In the genomic region with DNA sequence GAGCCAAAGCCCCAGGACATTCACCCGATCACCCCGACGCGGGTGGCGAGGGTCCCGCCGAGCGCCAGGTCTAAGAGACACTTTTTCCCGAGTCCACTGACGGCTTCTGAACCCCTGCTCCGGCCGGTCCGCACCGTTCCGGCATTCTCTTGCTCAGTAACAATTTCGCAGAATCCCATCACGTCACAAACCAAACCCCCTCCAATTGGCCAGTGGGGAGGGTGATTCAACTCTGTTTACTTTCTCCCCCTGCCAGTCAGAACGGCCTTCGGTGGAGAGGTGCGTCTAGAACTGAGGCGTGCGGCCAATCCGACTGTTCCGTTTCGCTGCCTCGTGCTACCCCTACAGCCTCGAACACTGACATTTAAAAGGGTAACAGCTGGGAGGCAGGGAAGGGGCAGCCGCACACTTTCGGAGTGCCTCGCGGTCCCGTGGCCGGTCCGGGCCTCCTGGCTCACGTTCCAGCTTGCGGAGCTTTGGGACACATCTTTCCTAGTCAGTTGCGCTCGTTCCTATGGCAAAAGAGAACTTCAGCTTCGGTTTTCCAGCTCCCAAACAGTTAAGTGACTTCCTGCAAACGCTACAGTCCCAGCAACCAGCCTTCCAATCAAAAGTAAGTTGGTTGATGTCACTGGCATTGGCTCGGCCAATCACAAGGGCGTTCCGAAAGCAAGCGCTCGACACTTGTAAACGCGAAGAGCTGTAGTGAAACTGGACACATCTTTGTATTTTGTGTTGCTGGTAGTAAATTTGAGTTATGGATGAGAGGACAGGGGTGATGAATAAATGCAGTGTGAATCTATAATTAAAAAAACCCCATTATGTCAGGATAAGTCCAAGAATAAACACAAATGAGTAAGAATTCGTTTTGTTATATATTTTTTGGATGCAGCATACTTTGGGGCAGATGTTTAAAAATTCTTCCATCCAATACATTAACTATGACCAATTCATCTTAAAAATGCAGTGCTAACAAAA, we compare ENCODE assay signal across 8 cellular contexts. TPM values are rescaled to one million over a fixed set of nuclear protein-coding genes. Genes with fewer than 3 reads are reported as not detected.
A peak's percentile ranks its signal among the peaks of the same experiment; 100 is the strongest.
DNase-seq lines count a peak whose midpoint lies in the region; ATAC-seq and TF ChIP-seq lines count a peak whose summit lies in the region.

A gene (minus strand): TSS at position 860 of the 978 bp plus-strand sequence. CDS start 1,294 bp downstream, outside the sequence.

- POLR2A ChIA-PET in activated CD4-positive, alpha-beta memory T cell treated with anti-CD3 and anti-CD28 coated beads for 36 hours (lab: Charles Lee) = interaction anchor here (0.5 to 1.3 kb wide), 6 partner anchors 9 to 152 kb away, joined by 3 to 7 read pairs (median 3); no protein-coding TSS in a partner anchor

- DNase-seq in NCI-H774 (lab: John Stamatoyannopoulos, UW) (peak; percentile 85), dermis microvascular lymphatic vessel endothelial cell (ENCODE audit: low read depth in 2 of 2) (peak; percentile 97 to 99)
- peak; percentile 96 for DNase-seq in activated CD4-positive, alpha-beta memory T cell treated with anti-CD3 and anti-CD28 coated beads for 36 hours
- peak; percentile 81 for DNase-seq in stimulated activated CD4-positive, alpha-beta T cell treated with anti-CD3 and anti-CD28 coated beads, Interleukin-4, amount 100 ng/mL, for 1 hour

- peak within 1 kb of the TSS; percentile 100 for H3K27ac Mint-ChIP-seq in activated CD4-positive, alpha-beta memory T cell treated with anti-CD3 and anti-CD28 coated beads for 36 hours

- CTCF ChIA-PET in activated CD4-positive, alpha-beta memory T cell treated with anti-CD3 and anti-CD28 coated beads for 36 hours (lab: Charles Lee) = interaction anchor here (0.7 to 1.5 kb wide), 3 partner anchors 8 to 188 kb away, joined by 3 to 13 read pairs (median 3); no protein-coding TSS in a partner anchor

- H3K4me2 ChIP-seq in BLaER1 = peak within 1 kb of the TSS; percentile 97

- intact Hi-C loops in activated CD4-positive, alpha-beta memory T cell treated with anti-CD3 and anti-CD28 coated beads for 36 hours (cut with micrococcal nuclease) = loop anchor here (2.0 to 10.0 kb wide), 6 partner anchors 15 to 1951 kb away; a partner anchor contains a TSS

- peaks cover 37% of the 10 kb centered on the region for H3K4me1 Mint-ChIP-seq in activated CD4-positive, alpha-beta memory T cell treated with anti-CD3 and anti-CD28 coated beads for 36 hours (ENCODE audit: low read depth)

- H3K4me3 ChIP-seq in BLaER1 (peak within 1 kb of the TSS; percentile 96), liver (ENCODE audit: low read depth in 1 of 3, low read length in 3 of 3) (peak within 1 kb of the TSS; percentile 77 to 100 (median 89))

- under 1% methylated on average over 48 of the region's 48 CpGs for WGBS in liver

- peaks cover 19% of the 10 kb centered on the region for H3K36me3 Mint-ChIP-seq in activated CD4-positive, alpha-beta memory T cell treated with anti-CD3 and anti-CD28 coated beads for 36 hours

- ATAC-seq in GM19324 (IDR thresholded peaks at IDR 0.05; ENCODE audit: low FRiP score, unreplicated experiment) (peak; percentile 74), HG03460 (IDR thresholded peaks at IDR 0.05; ENCODE audit: unreplicated experiment) (peak; percentile 65)

- peak; percentile 34 to 42 for TF ChIP-seq RAD21 in liver (IDR thresholded peaks at IDR 0.05)

- H3K27me3 Mint-ChIP-seq in activated CD4-positive, alpha-beta memory T cell treated with anti-CD3 and anti-CD28 coated beads for 36 hours = peaks cover 2% of the 10 kb centered on the region

- no peaks in the 10 kb centered on the region for H3K36me3 ChIP-seq in BLaER1
- no peaks in the 10 kb centered on the region for H3K36me3 ChIP-seq in liver (ENCODE audit: control insufficient read depth in 4 of 4, insufficient read depth in 3 of 4, low read depth in 1 of 4, low read length in 3 of 4)

- H3K9ac ChIP-seq in BLaER1 (peak within 1 kb of the TSS; percentile 94), liver (ENCODE audit: low read depth in 1 of 2, low read length in 2 of 2) (peak within 1 kb of the TSS; percentile 100)

- no peaks in the 10 kb centered on the region for H3K9me3 ChIP-seq in BLaER1
- no peaks in the 10 kb centered on the region for H3K9me3 ChIP-seq in liver (ENCODE audit: control insufficient read depth in 4 of 4, low read length in 3 of 4)

- H3K4me1 ChIP-seq in BLaER1 = peaks cover 52% of the 10 kb centered on the region
- peaks cover 2 to 55% (median 12%) of the 10 kb centered on the region in 4 donors for H3K4me1 ChIP-seq in liver (ENCODE audit: control insufficient read depth in 4 of 4, insufficient read depth in 4 of 4, low read length in 3 of 4)

- H3K9me3 Mint-ChIP-seq in activated CD4-positive, alpha-beta memory T cell treated with anti-CD3 and anti-CD28 coated beads for 36 hours = no peaks in the 10 kb centered on the region

- H3K27me3 ChIP-seq in BLaER1 (no peaks in the 10 kb centered on the region), liver (ENCODE audit: control insufficient read depth in 4 of 4, insufficient read depth in 4 of 4, low read length in 3 of 4) (no peaks in the 10 kb centered on the region)

- TF ChIP-seq CTCF in liver (IDR thresholded peaks at IDR 0.05; ENCODE audit: low read depth, low read length, missing input control) = no peak

- H4K20me1 ChIP-seq in BLaER1 = peaks cover 31% of the 10 kb centered on the region

- peak within 1 kb of the TSS; percentile 94 for H3K27ac ChIP-seq in BLaER1
- H3K27ac ChIP-seq in liver (ENCODE audit: low read depth in 1 of 2, low read length in 2 of 2) = peak within 1 kb of the TSS; percentile 87 to 99

- peak within 1 kb of the TSS; percentile 97 for H3K4me3 Mint-ChIP-seq in activated CD4-positive, alpha-beta memory T cell treated with anti-CD3 and anti-CD28 coated beads for 36 hours

TF ChIP-seq in liver, 16 proteins besides CTCF, POLR2A, EP300 and RAD21 (continues in another document):
- peak; percentile 34 to 79 for TF ChIP-seq EGR1 (IDR thresholded peaks at IDR 0.05; ENCODE audit: low read depth in 2 of 2)
- TF ChIP-seq FOXA2 (IDR thresholded peaks at IDR 0.05) = peak; percentile 84
- peak; percentile 96 for TF ChIP-seq YY1 (IDR thresholded peaks at IDR 0.05)
- peak; percentile 95 for TF ChIP-seq FOXA1 (IDR thresholded peaks at IDR 0.05)
- TF ChIP-seq JUND (IDR thresholded peaks at IDR 0.05) = peak; percentile 71 to 79
- TF ChIP-seq, protein P1, sequence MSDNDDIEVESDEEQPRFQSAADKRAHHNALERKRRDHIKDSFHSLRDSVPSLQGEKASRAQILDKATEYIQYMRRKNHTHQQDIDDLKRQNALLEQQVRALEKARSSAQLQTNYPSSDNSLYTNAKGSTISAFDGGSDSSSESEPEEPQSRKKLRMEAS (IDR thresholded peaks at IDR 0.05) = peak; percentile 100
- TF ChIP-seq NR2F2 (IDR thresholded peaks at IDR 0.05) = peak; percentile 58
- peak; percentile 94 for TF ChIP-seq TAF1 (conservative IDR thresholded peaks at IDR 0.05)
- peak; percentile 27 to 47 for TF ChIP-seq HNF4A (conservative IDR thresholded peaks at IDR 0.05)
- TF ChIP-seq, protein P2, sequence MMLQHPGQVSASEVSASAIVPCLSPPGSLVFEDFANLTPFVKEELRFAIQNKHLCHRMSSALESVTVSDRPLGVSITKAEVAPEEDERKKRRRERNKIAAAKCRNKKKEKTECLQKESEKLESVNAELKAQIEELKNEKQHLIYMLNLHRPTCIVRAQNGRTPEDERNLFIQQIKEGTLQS (IDR thresholded peaks at IDR 0.05) = peak; percentile 76
- TF ChIP-seq, protein P3, sequence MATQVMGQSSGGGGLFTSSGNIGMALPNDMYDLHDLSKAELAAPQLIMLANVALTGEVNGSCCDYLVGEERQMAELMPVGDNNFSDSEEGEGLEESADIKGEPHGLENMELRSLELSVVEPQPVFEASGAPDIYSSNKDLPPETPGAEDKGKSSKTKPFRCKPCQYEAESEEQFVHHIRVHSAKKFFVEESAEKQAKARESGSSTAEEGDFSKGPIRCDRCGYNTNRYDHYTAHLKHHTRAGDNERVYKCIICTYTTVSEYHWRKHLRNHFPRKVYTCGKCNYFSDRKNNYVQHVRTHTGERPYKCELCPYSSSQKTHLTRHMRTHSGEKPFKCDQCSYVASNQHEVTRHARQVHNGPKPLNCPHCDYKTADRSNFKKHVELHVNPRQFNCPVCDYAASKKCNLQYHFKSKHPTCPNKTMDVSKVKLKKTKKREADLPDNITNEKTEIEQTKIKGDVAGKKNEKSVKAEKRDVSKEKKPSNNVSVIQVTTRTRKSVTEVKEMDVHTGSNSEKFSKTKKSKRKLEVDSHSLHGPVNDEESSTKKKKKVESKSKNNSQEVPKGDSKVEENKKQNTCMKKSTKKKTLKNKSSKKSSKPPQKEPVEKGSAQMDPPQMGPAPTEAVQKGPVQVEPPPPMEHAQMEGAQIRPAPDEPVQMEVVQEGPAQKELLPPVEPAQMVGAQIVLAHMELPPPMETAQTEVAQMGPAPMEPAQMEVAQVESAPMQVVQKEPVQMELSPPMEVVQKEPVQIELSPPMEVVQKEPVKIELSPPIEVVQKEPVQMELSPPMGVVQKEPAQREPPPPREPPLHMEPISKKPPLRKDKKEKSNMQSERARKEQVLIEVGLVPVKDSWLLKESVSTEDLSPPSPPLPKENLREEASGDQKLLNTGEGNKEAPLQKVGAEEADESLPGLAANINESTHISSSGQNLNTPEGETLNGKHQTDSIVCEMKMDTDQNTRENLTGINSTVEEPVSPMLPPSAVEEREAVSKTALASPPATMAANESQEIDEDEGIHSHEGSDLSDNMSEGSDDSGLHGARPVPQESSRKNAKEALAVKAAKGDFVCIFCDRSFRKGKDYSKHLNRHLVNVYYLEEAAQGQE (IDR thresholded peaks at IDR 0.05) = peak; percentile 80
- TF ChIP-seq RXRA (IDR thresholded peaks at IDR 0.05) = peak; percentile 88 to 90
- peak; percentile 98 for TF ChIP-seq SP1 (IDR thresholded peaks at IDR 0.05)
- peak in 1 of 2 donors; percentile 36 for TF ChIP-seq GABPA (IDR thresholded peaks at IDR 0.05 in 1 of 2, conservative IDR thresholded peaks at IDR 0.05 in 1 of 2)

RNA-seq across cellular contexts. Expression of the gene that starts here (rescaled TPM):
- 10 to 100 TPM; 23.7 to 24.5 TPM for total RNA-seq in activated CD4-positive, alpha-beta memory T cell treated with anti-CD3 and anti-CD28 coated beads for 36 hours
- total RNA-seq in dermis microvascular lymphatic vessel endothelial cell (16.7 and 20.7 TPM in 2 replicates), liver (10 to 100 TPM in 1 of 2 donors, 1 to 10 TPM in 1; 2.2 to 77.0 TPM)
- polyA plus RNA-seq in liver = 10 to 100 TPM; 15.0 to 18.4 TPM

Comparison
In these comparisons a context has a peak if more than half of its experiments do, and no peak if none do; other contexts are left out.
1. Peak in every context shown above with its lines: DNase-seq, ATAC-seq, H3K4me3 ChIP-seq and H3K27ac ChIP-seq.